1 cellular context compared by ENCODE assay signal in the genomic region with DNA sequence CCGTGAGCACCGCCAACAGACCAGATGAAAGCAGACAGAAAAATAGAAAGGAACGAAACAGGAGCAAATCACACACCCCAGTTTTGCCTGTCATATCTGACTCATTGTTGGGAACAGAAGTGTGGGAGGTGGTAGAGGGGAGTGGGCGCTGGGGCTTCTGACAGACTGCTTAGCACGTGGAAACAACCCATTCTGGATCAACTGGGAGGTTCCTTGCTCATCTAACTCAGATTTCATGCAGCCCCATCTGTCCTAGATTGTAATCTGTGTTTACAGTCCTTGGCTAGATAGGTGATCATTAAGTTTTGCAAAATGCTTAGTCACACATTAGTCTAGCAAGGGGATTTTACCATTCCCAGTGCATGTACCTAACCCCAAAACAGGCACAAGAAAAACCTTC.
TF ChIP-seq lines count a peak whose summit lies in the region.

No MANE protein-coding gene starts in this region.

TF ChIP-seq in liver, 16 proteins besides CTCF, POLR2A, EP300 and RAD21 (continued from another document):
- TF ChIP-seq, protein P1, sequence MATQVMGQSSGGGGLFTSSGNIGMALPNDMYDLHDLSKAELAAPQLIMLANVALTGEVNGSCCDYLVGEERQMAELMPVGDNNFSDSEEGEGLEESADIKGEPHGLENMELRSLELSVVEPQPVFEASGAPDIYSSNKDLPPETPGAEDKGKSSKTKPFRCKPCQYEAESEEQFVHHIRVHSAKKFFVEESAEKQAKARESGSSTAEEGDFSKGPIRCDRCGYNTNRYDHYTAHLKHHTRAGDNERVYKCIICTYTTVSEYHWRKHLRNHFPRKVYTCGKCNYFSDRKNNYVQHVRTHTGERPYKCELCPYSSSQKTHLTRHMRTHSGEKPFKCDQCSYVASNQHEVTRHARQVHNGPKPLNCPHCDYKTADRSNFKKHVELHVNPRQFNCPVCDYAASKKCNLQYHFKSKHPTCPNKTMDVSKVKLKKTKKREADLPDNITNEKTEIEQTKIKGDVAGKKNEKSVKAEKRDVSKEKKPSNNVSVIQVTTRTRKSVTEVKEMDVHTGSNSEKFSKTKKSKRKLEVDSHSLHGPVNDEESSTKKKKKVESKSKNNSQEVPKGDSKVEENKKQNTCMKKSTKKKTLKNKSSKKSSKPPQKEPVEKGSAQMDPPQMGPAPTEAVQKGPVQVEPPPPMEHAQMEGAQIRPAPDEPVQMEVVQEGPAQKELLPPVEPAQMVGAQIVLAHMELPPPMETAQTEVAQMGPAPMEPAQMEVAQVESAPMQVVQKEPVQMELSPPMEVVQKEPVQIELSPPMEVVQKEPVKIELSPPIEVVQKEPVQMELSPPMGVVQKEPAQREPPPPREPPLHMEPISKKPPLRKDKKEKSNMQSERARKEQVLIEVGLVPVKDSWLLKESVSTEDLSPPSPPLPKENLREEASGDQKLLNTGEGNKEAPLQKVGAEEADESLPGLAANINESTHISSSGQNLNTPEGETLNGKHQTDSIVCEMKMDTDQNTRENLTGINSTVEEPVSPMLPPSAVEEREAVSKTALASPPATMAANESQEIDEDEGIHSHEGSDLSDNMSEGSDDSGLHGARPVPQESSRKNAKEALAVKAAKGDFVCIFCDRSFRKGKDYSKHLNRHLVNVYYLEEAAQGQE (IDR thresholded peaks at IDR 0.05) = no peak
- no peak for TF ChIP-seq JUND (IDR thresholded peaks at IDR 0.05)
- TF ChIP-seq, protein P2, sequence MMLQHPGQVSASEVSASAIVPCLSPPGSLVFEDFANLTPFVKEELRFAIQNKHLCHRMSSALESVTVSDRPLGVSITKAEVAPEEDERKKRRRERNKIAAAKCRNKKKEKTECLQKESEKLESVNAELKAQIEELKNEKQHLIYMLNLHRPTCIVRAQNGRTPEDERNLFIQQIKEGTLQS (IDR thresholded peaks at IDR 0.05) = no peak
- TF ChIP-seq YY1 (IDR thresholded peaks at IDR 0.05) = no peak
- TF ChIP-seq SP1 (IDR thresholded peaks at IDR 0.05) = no peak
TF ChIP-seq in liver: peak in this region for 3.
